1 cellular context compared by ENCODE assay signal in the genomic region with DNA sequence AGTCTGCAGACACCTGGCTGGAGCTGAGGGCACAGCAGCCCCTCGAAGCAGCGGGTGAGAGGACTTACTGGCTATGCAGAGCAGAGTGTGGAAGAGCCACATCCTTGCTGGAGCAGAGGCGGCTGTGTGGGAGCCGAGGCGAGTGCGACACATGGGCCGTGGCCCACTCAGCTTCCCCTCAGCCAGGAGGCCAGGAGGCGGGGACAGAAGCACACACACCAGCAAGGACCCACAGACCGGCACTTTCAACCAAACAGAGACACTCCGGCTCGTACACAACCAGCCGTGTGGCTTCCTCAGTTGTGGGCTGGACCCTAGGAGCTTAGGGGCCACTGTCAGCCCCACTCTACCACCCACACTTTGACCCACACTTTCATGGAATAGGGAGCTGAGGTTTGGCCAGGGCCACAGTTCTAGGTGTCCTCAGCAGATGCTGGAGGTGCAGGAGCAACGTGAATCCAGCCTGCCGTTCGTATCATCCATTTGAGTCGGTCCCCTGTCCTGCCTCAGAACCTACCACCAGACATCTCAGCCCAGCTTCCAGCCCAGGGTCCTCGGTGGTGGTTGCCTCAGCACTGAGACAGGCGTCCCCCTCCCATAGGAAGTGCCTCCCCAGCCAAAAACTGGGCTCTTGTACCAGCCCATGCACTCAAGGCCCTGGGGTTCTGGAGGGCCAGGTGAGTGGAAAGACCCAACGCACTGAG.
TF ChIP-seq lines count a peak whose summit lies in the region.

A gene with protein sequence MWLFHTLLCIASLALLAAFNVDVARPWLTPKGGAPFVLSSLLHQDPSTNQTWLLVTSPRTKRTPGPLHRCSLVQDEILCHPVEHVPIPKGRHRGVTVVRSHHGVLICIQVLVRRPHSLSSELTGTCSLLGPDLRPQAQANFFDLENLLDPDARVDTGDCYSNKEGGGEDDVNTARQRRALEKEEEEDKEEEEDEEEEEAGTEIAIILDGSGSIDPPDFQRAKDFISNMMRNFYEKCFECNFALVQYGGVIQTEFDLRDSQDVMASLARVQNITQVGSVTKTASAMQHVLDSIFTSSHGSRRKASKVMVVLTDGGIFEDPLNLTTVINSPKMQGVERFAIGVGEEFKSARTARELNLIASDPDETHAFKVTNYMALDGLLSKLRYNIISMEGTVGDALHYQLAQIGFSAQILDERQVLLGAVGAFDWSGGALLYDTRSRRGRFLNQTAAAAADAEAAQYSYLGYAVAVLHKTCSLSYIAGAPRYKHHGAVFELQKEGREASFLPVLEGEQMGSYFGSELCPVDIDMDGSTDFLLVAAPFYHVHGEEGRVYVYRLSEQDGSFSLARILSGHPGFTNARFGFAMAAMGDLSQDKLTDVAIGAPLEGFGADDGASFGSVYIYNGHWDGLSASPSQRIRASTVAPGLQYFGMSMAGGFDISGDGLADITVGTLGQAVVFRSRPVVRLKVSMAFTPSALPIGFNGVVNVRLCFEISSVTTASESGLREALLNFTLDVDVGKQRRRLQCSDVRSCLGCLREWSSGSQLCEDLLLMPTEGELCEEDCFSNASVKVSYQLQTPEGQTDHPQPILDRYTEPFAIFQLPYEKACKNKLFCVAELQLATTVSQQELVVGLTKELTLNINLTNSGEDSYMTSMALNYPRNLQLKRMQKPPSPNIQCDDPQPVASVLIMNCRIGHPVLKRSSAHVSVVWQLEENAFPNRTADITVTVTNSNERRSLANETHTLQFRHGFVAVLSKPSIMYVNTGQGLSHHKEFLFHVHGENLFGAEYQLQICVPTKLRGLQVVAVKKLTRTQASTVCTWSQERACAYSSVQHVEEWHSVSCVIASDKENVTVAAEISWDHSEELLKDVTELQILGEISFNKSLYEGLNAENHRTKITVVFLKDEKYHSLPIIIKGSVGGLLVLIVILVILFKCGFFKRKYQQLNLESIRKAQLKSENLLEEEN (minus strand): TSS at position 146 of the 704 bp plus-strand sequence. CDS start 44 bp downstream, at position 102.

TF ChIP-seq in GM12878, 131 proteins besides CTCF, POLR2A, EP300 and RAD21:
- no peak for TF ChIP-seq IKZF2 (IDR thresholded peaks at IDR 0.05)
- TF ChIP-seq HDGF (IDR thresholded peaks at IDR 0.05) = no peak
- TF ChIP-seq, protein P1, sequence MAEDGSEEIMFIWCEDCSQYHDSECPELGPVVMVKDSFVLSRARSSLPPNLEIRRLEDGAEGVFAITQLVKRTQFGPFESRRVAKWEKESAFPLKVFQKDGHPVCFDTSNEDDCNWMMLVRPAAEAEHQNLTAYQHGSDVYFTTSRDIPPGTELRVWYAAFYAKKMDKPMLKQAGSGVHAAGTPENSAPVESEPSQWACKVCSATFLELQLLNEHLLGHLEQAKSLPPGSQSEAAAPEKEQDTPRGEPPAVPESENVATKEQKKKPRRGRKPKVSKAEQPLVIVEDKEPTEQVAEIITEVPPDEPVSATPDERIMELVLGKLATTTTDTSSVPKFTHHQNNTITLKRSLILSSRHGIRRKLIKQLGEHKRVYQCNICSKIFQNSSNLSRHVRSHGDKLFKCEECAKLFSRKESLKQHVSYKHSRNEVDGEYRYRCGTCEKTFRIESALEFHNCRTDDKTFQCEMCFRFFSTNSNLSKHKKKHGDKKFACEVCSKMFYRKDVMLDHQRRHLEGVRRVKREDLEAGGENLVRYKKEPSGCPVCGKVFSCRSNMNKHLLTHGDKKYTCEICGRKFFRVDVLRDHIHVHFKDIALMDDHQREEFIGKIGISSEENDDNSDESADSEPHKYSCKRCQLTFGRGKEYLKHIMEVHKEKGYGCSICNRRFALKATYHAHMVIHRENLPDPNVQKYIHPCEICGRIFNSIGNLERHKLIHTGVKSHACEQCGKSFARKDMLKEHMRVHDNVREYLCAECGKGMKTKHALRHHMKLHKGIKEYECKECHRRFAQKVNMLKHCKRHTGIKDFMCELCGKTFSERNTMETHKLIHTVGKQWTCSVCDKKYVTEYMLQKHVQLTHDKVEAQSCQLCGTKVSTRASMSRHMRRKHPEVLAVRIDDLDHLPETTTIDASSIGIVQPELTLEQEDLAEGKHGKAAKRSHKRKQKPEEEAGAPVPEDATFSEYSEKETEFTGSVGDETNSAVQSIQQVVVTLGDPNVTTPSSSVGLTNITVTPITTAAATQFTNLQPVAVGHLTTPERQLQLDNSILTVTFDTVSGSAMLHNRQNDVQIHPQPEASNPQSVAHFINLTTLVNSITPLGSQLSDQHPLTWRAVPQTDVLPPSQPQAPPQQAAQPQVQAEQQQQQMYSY (CRISPR knock-in tag; IDR thresholded peaks at IDR 0.05) = no peak
- TF ChIP-seq, protein P2, sequence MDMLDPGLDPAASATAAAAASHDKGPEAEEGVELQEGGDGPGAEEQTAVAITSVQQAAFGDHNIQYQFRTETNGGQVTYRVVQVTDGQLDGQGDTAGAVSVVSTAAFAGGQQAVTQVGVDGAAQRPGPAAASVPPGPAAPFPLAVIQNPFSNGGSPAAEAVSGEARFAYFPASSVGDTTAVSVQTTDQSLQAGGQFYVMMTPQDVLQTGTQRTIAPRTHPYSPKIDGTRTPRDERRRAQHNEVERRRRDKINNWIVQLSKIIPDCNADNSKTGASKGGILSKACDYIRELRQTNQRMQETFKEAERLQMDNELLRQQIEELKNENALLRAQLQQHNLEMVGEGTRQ (IDR thresholded peaks at IDR 0.05; ENCODE audit: borderline replicate concordance, low read depth, low read length) = no peak
- TF ChIP-seq, protein P3, sequence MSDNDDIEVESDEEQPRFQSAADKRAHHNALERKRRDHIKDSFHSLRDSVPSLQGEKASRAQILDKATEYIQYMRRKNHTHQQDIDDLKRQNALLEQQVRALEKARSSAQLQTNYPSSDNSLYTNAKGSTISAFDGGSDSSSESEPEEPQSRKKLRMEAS (IDR thresholded peaks at IDR 0.05; ENCODE audit: low read depth, low read length) = no peak
- no peak for TF ChIP-seq ZBED1 (IDR thresholded peaks at IDR 0.05; ENCODE audit: borderline replicate concordance)
- TF ChIP-seq RELA (IDR thresholded peaks at IDR 0.05; ENCODE audit: borderline replicate concordance, partially characterized antibody) = no peak
- TF ChIP-seq, protein P4, sequence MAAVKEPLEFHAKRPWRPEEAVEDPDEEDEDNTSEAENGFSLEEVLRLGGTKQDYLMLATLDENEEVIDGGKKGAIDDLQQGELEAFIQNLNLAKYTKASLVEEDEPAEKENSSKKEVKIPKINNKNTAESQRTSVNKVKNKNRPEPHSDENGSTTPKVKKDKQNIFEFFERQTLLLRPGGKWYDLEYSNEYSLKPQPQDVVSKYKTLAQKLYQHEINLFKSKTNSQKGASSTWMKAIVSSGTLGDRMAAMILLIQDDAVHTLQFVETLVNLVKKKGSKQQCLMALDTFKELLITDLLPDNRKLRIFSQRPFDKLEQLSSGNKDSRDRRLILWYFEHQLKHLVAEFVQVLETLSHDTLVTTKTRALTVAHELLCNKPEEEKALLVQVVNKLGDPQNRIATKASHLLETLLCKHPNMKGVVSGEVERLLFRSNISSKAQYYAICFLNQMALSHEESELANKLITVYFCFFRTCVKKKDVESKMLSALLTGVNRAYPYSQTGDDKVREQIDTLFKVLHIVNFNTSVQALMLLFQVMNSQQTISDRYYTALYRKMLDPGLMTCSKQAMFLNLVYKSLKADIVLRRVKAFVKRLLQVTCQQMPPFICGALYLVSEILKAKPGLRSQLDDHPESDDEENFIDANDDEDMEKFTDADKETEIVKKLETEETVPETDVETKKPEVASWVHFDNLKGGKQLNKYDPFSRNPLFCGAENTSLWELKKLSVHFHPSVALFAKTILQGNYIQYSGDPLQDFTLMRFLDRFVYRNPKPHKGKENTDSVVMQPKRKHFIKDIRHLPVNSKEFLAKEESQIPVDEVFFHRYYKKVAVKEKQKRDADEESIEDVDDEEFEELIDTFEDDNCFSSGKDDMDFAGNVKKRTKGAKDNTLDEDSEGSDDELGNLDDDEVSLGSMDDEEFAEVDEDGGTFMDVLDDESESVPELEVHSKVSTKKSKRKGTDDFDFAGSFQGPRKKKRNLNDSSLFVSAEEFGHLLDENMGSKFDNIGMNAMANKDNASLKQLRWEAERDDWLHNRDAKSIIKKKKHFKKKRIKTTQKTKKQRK (IDR thresholded peaks at IDR 0.05; ENCODE audit: low read depth, low read length) = no peak
- no peak for TF ChIP-seq SMC3 (IDR thresholded peaks at IDR 0.05; ENCODE audit: borderline replicate concordance, low read length)
- TF ChIP-seq IKZF1 (conservative IDR thresholded peaks at IDR 0.05) = no peak
- TF ChIP-seq HDAC2 (IDR thresholded peaks at IDR 0.05) = no peak
- no peak for TF ChIP-seq NR2C2 (IDR thresholded peaks at IDR 0.05; ENCODE audit: borderline replicate concordance, control insufficient read depth, insufficient read length, low read depth)
- TF ChIP-seq, protein P5, sequence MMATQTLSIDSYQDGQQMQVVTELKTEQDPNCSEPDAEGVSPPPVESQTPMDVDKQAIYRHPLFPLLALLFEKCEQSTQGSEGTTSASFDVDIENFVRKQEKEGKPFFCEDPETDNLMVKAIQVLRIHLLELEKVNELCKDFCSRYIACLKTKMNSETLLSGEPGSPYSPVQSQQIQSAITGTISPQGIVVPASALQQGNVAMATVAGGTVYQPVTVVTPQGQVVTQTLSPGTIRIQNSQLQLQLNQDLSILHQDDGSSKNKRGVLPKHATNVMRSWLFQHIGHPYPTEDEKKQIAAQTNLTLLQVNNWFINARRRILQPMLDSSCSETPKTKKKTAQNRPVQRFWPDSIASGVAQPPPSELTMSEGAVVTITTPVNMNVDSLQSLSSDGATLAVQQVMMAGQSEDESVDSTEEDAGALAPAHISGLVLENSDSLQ (IDR thresholded peaks at IDR 0.05) = no peak
